9 cellular contexts compared by ENCODE assay signal in the genomic region with DNA sequence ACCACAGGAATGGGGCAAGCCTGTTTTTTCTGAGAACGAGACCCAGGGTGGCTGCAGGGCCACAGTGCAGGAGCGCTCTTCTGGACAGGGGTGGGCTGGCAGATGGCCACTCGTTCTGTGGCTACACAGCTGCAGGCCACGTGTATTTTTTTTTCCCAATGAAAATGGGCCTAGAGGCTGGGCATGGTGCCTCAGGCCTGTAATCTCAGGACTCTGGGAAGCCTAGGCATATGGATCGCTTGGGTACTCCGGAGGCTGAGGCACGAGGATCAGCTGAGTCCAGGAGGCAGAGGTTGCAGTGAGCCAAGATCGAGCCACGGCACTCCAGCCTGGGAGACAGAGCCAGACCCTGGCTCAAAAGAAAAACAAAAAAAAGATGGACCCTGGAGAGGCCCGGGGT. TPM values are rescaled to one million over a fixed set of nuclear protein-coding genes. Genes with fewer than 3 reads are reported as not detected.
DNase-seq lines count a peak whose midpoint lies in the region; ATAC-seq and TF ChIP-seq lines count a peak whose summit lies in the region.
"Had no signal": no experiment of that assay in that cellular context is flagged by ENCODE, and none has a peak within 500 bp of the region (broad histone marks: within the 10 kb centered on the region; RNA-seq: fewer than 3 reads in every experiment).

No MANE protein-coding gene starts in this region.

- no peaks in the 10 kb centered on the region for H3F3A ChIP-seq in MM.1S (ENCODE audit: insufficient read depth, low read length)

- DNase-seq in MM.1S (no peak), fibroblast of mammary gland (ENCODE audit: low read depth) (peak; percentile 64), sciatic nerve (ENCODE audit: low spot score) (no peak), KBM-7 (no peak), mesenteric fat pad (ENCODE audit: low spot score) (no peak), NCI-H2029 treated with DMSO at 0.1 percent for 48 hours (lab: John Stamatoyannopoulos, UW) (no peak), NCI-H2029 (lab: John Stamatoyannopoulos, UW) (no peak)

- H4K20me1 ChIP-seq in MM.1S (ENCODE audit: insufficient read depth, low read length), result peaks cover 6% of the 10 kb centered on the region

- H3K27ac ChIP-seq in MM.1S (ENCODE audit: low read length), result no peak overlapping the region

- no peaks in the 10 kb centered on the region for H3K9me2 ChIP-seq in MM.1S (replicated peaks; ENCODE audit: insufficient read depth, low read length)

- TF ChIP-seq CTCF in MM.1S (IDR thresholded peaks at IDR 0.05; ENCODE audit: low read length) (no peak), fibroblast of mammary gland (conservative IDR thresholded peaks at IDR 0.05; ENCODE audit: control insufficient read depth, insufficient read depth, low read depth, low read length) (no peak)

- H3K4me1 ChIP-seq in MM.1S (ENCODE audit: low read length), result 0 out of 2 replicates have a peak, but pooled peaks cover 2% of the 10 kb centered on the region

- intact Hi-C loops in sciatic nerve (cut with DNase I), result no loop called here

- 0 out of 2 replicates have a peak, but pooled peaks cover 3% of the 10 kb centered on the region for H3K36me3 ChIP-seq in MM.1S (replicated peaks; ENCODE audit: insufficient read depth, low read length)

- no peak overlapping the region for H2AFZ ChIP-seq in MM.1S (ENCODE audit: low read length)

- no peaks in the 10 kb centered on the region for H3K27me3 ChIP-seq in MM.1S (replicated peaks; ENCODE audit: insufficient read depth, low read length)

- H3K79me2 ChIP-seq in MM.1S (ENCODE audit: low read length), result peaks cover 89% of the 10 kb centered on the region

- peak overlapping the region; percentile 79; the same call in 1 of the 2 replicates for H3K4me2 ChIP-seq in MM.1S (ENCODE audit: low read depth, low read length)

- ATAC-seq in GM18517 (IDR thresholded peaks at IDR 0.05; ENCODE audit: unreplicated experiment) (peak; percentile 17), sciatic nerve (peak; percentile 71)

- no peak overlapping the region for H3K9ac ChIP-seq in MM.1S (ENCODE audit: low read length)

- H3K9me3 ChIP-seq in MM.1S (replicated peaks; ENCODE audit: insufficient read depth, low read length), result no peaks in the 10 kb centered on the region

- H3K4me3 ChIP-seq in MM.1S (ENCODE audit: low read length) (no peak overlapping the region), fibroblast of mammary gland (ENCODE audit: control insufficient read depth, low read depth, low read length) (peak overlapping the region; percentile 31)

- in situ Hi-C loops in KBM-7 (cut with MboI; ENCODE audit: low pct_unique_long_range_greater_than_20kb, low sequenced_read_pairs), result no loop called here

RNA-seq across cellular contexts. Expression of a gene that starts 6.8 kb away (rescaled TPM):
- total RNA-seq in sciatic nerve (45.5 TPM), mesenteric fat pad (14.5 TPM)

RNA-seq across cellular contexts. Expression of a gene that starts 12.8 kb away (rescaled TPM):
- total RNA-seq in sciatic nerve (7.3 TPM), mesenteric fat pad (13.0 TPM)

RNA-seq across cellular contexts. Expression of a gene that starts 23.1 kb away (rescaled TPM):
- total RNA-seq in sciatic nerve (not detected), mesenteric fat pad (0.35 TPM)
- total RNA-seq: T-helper 2 cell treated with Interferon-gamma antibody and Interleukin-4, amounts not matched to agents 100 ng/mL and 5 ng/mL, for 36 hours had no signal

RNA-seq across cellular contexts. Expression of a gene that starts 36.6 kb away (rescaled TPM):
- total RNA-seq in sciatic nerve, result 3.3 TPM
- 0.45 TPM for total RNA-seq in mesenteric fat pad

RNA-seq across cellular contexts. Expression of a gene that starts 56.0 kb away (rescaled TPM):
- 82.2 TPM for total RNA-seq in sciatic nerve
- total RNA-seq in mesenteric fat pad, result 72.1 TPM
